ENCODE assay signal across 12 cellular contexts in the genomic region with DNA sequence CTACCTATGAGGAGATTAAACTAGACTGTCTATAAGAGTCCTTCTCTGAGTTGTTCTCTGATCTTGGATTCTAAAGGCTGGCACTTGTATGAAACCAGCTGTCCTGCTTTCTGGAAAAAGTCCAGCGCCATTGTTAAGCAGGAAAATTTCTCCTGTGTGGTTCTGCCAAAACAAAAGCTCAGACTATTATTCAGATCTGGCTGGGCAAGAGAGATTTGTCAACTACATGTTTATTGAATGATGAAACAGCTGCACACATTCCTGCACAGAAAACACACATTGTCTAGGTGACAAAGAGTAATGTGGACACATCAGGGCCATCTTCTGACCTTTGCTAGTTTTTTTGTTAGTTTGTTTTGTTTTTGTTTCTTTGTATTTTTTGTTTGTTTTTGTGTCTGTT. TPM values are rescaled to one million over a fixed set of nuclear protein-coding genes. Genes with fewer than 3 reads are reported as not detected.
DNase-seq lines count a peak whose midpoint lies in the region; ATAC-seq and TF ChIP-seq lines count a peak whose summit lies in the region.
"Had no signal": no experiment of that assay in that cellular context is flagged by ENCODE, and none has a peak within 500 bp of the region (broad histone marks: within the 10 kb centered on the region; RNA-seq: fewer than 3 reads in every experiment).

No MANE protein-coding gene starts in this region.

- no peak overlapping the region for H2AFZ ChIP-seq in neuronal stem cell (ENCODE audit: low read length)

- in situ Hi-C loops in astrocyte of the spinal cord (cut with HindIII; ENCODE audit: low sequenced_read_pairs), result no loop called here
- in situ Hi-C loops in brain microvascular endothelial cell (cut with HindIII; ENCODE audit: low pct_ligation_motif_present, low sequenced_read_pairs), result no loop called here

- POLR2A ChIA-PET in A673 (lab: Charles Lee; ENCODE audit: low non-redundant PET), result no interaction called here

- H3K4me3 ChIP-seq in A673 (ENCODE audit: low read depth, low read length, poor library complexity, severe bottlenecking) (no peak overlapping the region), astrocyte of the spinal cord (ENCODE audit: low read depth, low read length) (no peak overlapping the region), kidney epithelial cell (ENCODE audit: low read depth, low read length) (no peak overlapping the region), brain microvascular endothelial cell (ENCODE audit: low read depth, low read length) (no peak overlapping the region), neuronal stem cell (ENCODE audit: low read length in 2 of 2) (no peak overlapping the region), esophagus muscularis mucosa (no peak overlapping the region)
- H3K4me3 ChIP-seq: Peyer's patch had no signal

- no peaks in the 10 kb centered on the region for H3K79me1 ChIP-seq in neuronal stem cell (ENCODE audit: low read depth, low read length)

- TF ChIP-seq CTCF in A673 (conservative IDR thresholded peaks at IDR 0.05; ENCODE audit: low read depth, low read length) (no peak), astrocyte of the spinal cord (IDR thresholded peaks at IDR 0.05; ENCODE audit: low read depth, low read length) (no peak), kidney epithelial cell (IDR thresholded peaks at IDR 0.05; ENCODE audit: insufficient read depth, low read length, poor library complexity, severe bottlenecking) (no peak), brain microvascular endothelial cell (IDR thresholded peaks at IDR 0.05; ENCODE audit: low read depth, low read length, missing control alignments) (no peak), esophagus muscularis mucosa (IDR thresholded peaks at IDR 0.05) (no peak)

- H2BK120ac ChIP-seq in neuronal stem cell (ENCODE audit: low read depth, low read length), result no peak overlapping the region

- H3K14ac ChIP-seq in neuronal stem cell (ENCODE audit: low read length), result no peak overlapping the region

- H3K27me3 ChIP-seq in A673 (replicated peaks; ENCODE audit: insufficient read depth, low read depth, low read length, poor library complexity) (no peaks in the 10 kb centered on the region), kidney epithelial cell (ENCODE audit: control insufficient read depth, insufficient read depth, low read length) (no peaks in the 10 kb centered on the region), brain microvascular endothelial cell (replicated peaks) (no peaks in the 10 kb centered on the region), neuronal stem cell (ENCODE audit: control insufficient read depth in 3 of 3, insufficient read depth in 3 of 3, low read depth in 1 of 3, low read length in 3 of 3) (peaks cover 0 to 3% (median 0%) of the 10 kb centered on the region in 3 experiments), esophagus muscularis mucosa (no peaks in the 10 kb centered on the region)
- H3K27me3 ChIP-seq: Peyer's patch had no signal

- H3K9me3 ChIP-seq in A673 (ENCODE audit: low read depth, low read length, poor library complexity, severe bottlenecking), result no peaks in the 10 kb centered on the region
- H3K9me3 ChIP-seq in neuronal stem cell (replicated peaks in 1 of 2; ENCODE audit: control insufficient read depth in 2 of 2, insufficient read depth in 1 of 2, low read depth in 1 of 2, low read length in 2 of 2), result no peaks in the 10 kb centered on the region
- H3K9me3 ChIP-seq in esophagus muscularis mucosa, result no peaks in the 10 kb centered on the region
- H3K9me3 ChIP-seq: Peyer's patch had no signal

- DNase-seq in A673 (ENCODE audit: low spot score) (peak; percentile 12), HCEC 1CT (peak; percentile 45), astrocyte of the spinal cord (ENCODE audit: low read depth, low spot score) (peak; percentile 49), kidney epithelial cell (ENCODE audit: low read depth) (peak; percentile 32), brain microvascular endothelial cell (no peak), neuronal stem cell (ENCODE audit: low spot score) (no peak), esophagus muscularis mucosa (ENCODE audit: extremely low spot score) (no peak)
- DNase-seq: CD4-positive, CD25-positive, alpha-beta regulatory T cell; Peyer's patch had no signal

- H4K91ac ChIP-seq in neuronal stem cell (ENCODE audit: low read depth, low read length, poor library complexity), result no peak overlapping the region

- H2BK5ac ChIP-seq in neuronal stem cell (ENCODE audit: low read length), result no peak overlapping the region

- no peak for ATAC-seq in GM18868 (IDR thresholded peaks at IDR 0.05; ENCODE audit: unreplicated experiment)
- ATAC-seq: activated naive CD4-positive, alpha-beta T cell treated with anti-CD3 and anti-CD28 coated beads, Interleukin-2, amount 50 U/mL, for 72 hours; sciatic nerve had no signal

- no peak overlapping the region for H4K8ac ChIP-seq in neuronal stem cell (ENCODE audit: low read depth, low read length)

- H3K4me1 ChIP-seq in A673 (ENCODE audit: insufficient read depth, low read length, poor library complexity, severe bottlenecking) (no peaks in the 10 kb centered on the region), neuronal stem cell (ENCODE audit: control insufficient read depth in 2 of 2, insufficient read depth in 1 of 2, low read depth in 1 of 2, low read length in 2 of 2) (peaks cover 0 to 16% of the 10 kb centered on the region in 2 donors), esophagus muscularis mucosa (peaks cover 0 to 13% (median 0%) of the 10 kb centered on the region in 4 donors)
- H3K4me1 ChIP-seq: Peyer's patch had no signal

- WGBS in neuronal stem cell (ENCODE audit: extremely low coverage in 2 of 2, insufficient read length in 2 of 2, insufficient replicate concordance in 1 of 2), 2 donors, result no CpG with 5 or more reads among the region's 1 CpG
- 72% methylated on average over 1 of the region's 1 CpG for WGBS in esophagus muscularis mucosa

- H2BK12ac ChIP-seq in neuronal stem cell (ENCODE audit: low read length), result no peak overlapping the region

- CTCF ChIA-PET in A673 (lab: Charles Lee), result no interaction called here

- intact Hi-C loops in A673 (cut with micrococcal nuclease; ENCODE audit: unreplicated experiment), result no loop called here
- intact Hi-C loops in esophagus muscularis mucosa (cut with DNase I), result no loop called here

- no peak overlapping the region for H3K4ac ChIP-seq in neuronal stem cell (ENCODE audit: low read length)

- no TSS peak for BruUV-seq in A673 (replicated peaks; lab: Mats Ljungman, UMichigan)

- no peak overlapping the region for H2BK15ac ChIP-seq in neuronal stem cell (ENCODE audit: low read length)

- no peak overlapping the region for H3K9ac ChIP-seq in neuronal stem cell (ENCODE audit: low read depth, low read length, poor library complexity)

- peak overlapping the region; percentile 27 for H3K27ac ChIP-seq in A673 (ENCODE audit: low read depth, low read length, poor library complexity, severe bottlenecking)
- H3K27ac ChIP-seq in brain microvascular endothelial cell, result no peak overlapping the region
- no peak overlapping the region for H3K27ac ChIP-seq in neuronal stem cell (replicated peaks; ENCODE audit: low read length)
- H3K27ac ChIP-seq in esophagus muscularis mucosa (replicated peaks in 1 of 4), result no peak overlapping the region
- H3K27ac ChIP-seq: Peyer's patch had no signal

- no peaks in the 10 kb centered on the region for H3K36me3 ChIP-seq in A673 (ENCODE audit: insufficient read depth, low read length, poor library complexity, severe bottlenecking)
- no peaks in the 10 kb centered on the region for H3K36me3 ChIP-seq in kidney epithelial cell (ENCODE audit: control insufficient read depth, insufficient read depth, low read length)
- H3K36me3 ChIP-seq in brain microvascular endothelial cell (replicated peaks), result no peaks in the 10 kb centered on the region
- H3K36me3 ChIP-seq in neuronal stem cell (replicated peaks in 1 of 2; ENCODE audit: control insufficient read depth in 2 of 2, insufficient read depth in 2 of 2, low read length in 2 of 2), result no peaks in the 10 kb centered on the region
- no peaks in the 10 kb centered on the region for H3K36me3 ChIP-seq in esophagus muscularis mucosa
- H3K36me3 ChIP-seq: Peyer's patch had no signal

- no peak overlapping the region for H2AK5ac ChIP-seq in neuronal stem cell (ENCODE audit: low read depth, low read length)

- H3K4me2 ChIP-seq in neuronal stem cell (ENCODE audit: insufficient read depth, low read length, poor library complexity, severe bottlenecking), result no peak overlapping the region

- TF ChIP-seq EP300 in esophagus muscularis mucosa (IDR thresholded peaks at IDR 0.05), result no peak

- TF ChIP-seq POLR2A in esophagus muscularis mucosa (IDR thresholded peaks at IDR 0.05; ENCODE audit: low read depth), result no peak

- H3K18ac ChIP-seq in neuronal stem cell (ENCODE audit: low read length), result no peak overlapping the region

- no peak overlapping the region for H3K23ac ChIP-seq in neuronal stem cell (ENCODE audit: low read depth, low read length, poor library complexity)

RNA-seq across cellular contexts. Expression of a gene that starts 29.9 kb away (rescaled TPM):
- 13.9 and 14.6 TPM in 2 replicates for total RNA-seq in A673 (2021)
- 0.46 and 1.8 TPM in 2 replicates for total RNA-seq in kidney epithelial cell
- polyA plus RNA-seq in neuronal stem cell (2013, experiment 1 of 2), result 0.08 TPM
- polyA plus RNA-seq in neuronal stem cell (2013, experiment 2 of 2), result 0.07 TPM
- total RNA-seq in esophagus muscularis mucosa, result 1 to 10 TPM in 3 of 4 donors, under 1 TPM in 1; 0.58 to 2.8 (median 1.9) TPM
- total RNA-seq: activated naive CD4-positive, alpha-beta T cell treated with anti-CD3 and anti-CD28 coated beads, Interleukin-2, amount 50 U/mL, for 72 hours; CD4-positive, CD25-positive, alpha-beta regulatory T cell had no signal
- polyA plus RNA-seq: CD4-positive, CD25-positive, alpha-beta regulatory T cell had no signal

Comparison
In these comparisons a context has a peak if more than half of its experiments do, and no peak if none do; other contexts are left out.
1. DNase-seq: peak in A673 (single experiment), HCEC 1CT (single experiment), astrocyte of the spinal cord (single experiment) and kidney epithelial cell (single experiment); none in brain microvascular endothelial cell (single experiment), neuronal stem cell (single experiment) and esophagus muscularis mucosa (single experiment).